ENCODE assay signal across 17 cellular contexts in the genomic region with DNA sequence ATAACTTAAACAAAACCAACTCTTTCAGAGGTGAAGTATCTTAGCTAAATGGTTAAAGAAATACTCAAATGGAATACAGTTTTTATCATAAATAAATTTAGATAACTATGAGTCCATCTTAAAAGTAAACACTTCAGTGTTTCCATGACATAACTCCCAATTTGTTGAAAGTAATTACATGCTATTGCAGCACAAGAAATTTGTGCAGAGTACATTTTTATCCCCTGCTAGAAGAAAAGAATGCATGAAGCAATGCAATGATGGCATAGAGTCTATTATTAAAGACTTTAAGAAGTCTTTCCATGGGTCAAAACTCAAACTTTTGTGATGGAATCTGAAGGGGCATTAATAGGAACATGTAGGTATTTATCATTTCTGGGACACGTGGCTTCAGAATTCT.
DNase-seq lines count a peak whose midpoint lies in the region; TF ChIP-seq lines count a peak whose summit lies in the region.
"Had no signal": no experiment of that assay in that cellular context is flagged by ENCODE, and none has a peak within 500 bp of the region (broad histone marks: within the 10 kb centered on the region; RNA-seq: fewer than 3 reads in every experiment).

No MANE protein-coding gene starts in this region.

- no peak overlapping the region for H2AFZ ChIP-seq in Karpas-422 (ENCODE audit: low read length)
- H2AFZ ChIP-seq in H9 (ENCODE audit: low read length), result no peak overlapping the region

- H3K36me3 ChIP-seq in Karpas-422 (ENCODE audit: insufficient read depth, low read length), result peaks cover 75% of the 10 kb centered on the region

- H3K23ac ChIP-seq in H9 (ENCODE audit: insufficient read length, low read depth, low read length), result no peak overlapping the region

- no peak overlapping the region for H2BK12ac ChIP-seq in H9 (ENCODE audit: insufficient read length, low read depth, low read length)

- H3K79me2 ChIP-seq in Karpas-422 (ENCODE audit: low read length) (no peaks in the 10 kb centered on the region), H9 (ENCODE audit: insufficient read depth, low read length) (no peaks in the 10 kb centered on the region)

- peaks cover 13 to 18% of the 10 kb centered on the region in 2 experiments for H3K4me1 Mint-ChIP-seq in H9
- H3K4me1 Mint-ChIP-seq: B cell; CD4-positive, CD25-positive, alpha-beta regulatory T cell; CD8-positive, alpha-beta memory T cell had no signal

- H3K56ac ChIP-seq in H9 (ENCODE audit: insufficient read length, low read depth, low read length), result no peak overlapping the region

- no peak overlapping the region for H2AK5ac ChIP-seq in H9 (ENCODE audit: insufficient read length, low read length)

- no peak overlapping the region for H3K4ac ChIP-seq in H9 (ENCODE audit: low read depth, low read length)

- H3K9ac ChIP-seq in Karpas-422 (ENCODE audit: low read length) (no peak overlapping the region), H9 (ENCODE audit: extremely low read depth, insufficient read length, low read length) (no peak overlapping the region)
- H3K9ac ChIP-seq: BLaER1 treated with 17β-estradiol and CSF1 and Interleukin-3, amounts not matched to agents 10 nM and 100 nM had no signal

- WGBS in H9 (ENCODE audit: extremely low coverage, insufficient read length, low lambda C conversion rate), result no CpG with 5 or more reads among the region's 1 CpG

- H3K4me3 ChIP-seq in choroid plexus epithelial cell (ENCODE audit: low read depth, low read length) (no peak overlapping the region), fibroblast of pulmonary artery (replicated peaks; ENCODE audit: low read depth, low read length) (no peak overlapping the region), Karpas-422 (ENCODE audit: low read length) (no peak overlapping the region)
- H3K4me3 ChIP-seq: BLaER1 treated with 17β-estradiol and CSF1 and Interleukin-3, amounts not matched to agents 10 nM and 100 nM; GM12878 had no signal

- H3K18ac ChIP-seq in H9 (ENCODE audit: insufficient read length, low read depth, low read length), result no peak overlapping the region

- no peak overlapping the region for H2BK5ac ChIP-seq in H9 (ENCODE audit: insufficient read length, low read length)

- H4K8ac ChIP-seq in H9 (replicated peaks; ENCODE audit: insufficient read length, low read depth, low read length), result no peak overlapping the region

- TF ChIP-seq CTCF in choroid plexus epithelial cell (conservative IDR thresholded peaks at IDR 0.05; ENCODE audit: low read depth, low read length) (no peak), fibroblast of pulmonary artery (IDR thresholded peaks at IDR 0.05; ENCODE audit: low read length, missing control alignments) (no peak), H9 (conservative IDR thresholded peaks at IDR 0.05) (no peak)

- H3K9me3 ChIP-seq in Karpas-422 (ENCODE audit: low read length) (no peaks in the 10 kb centered on the region), H9 (ENCODE audit: control insufficient read depth, low read depth, low read length) (no peaks in the 10 kb centered on the region)

- no peak overlapping the region for H2BK15ac ChIP-seq in H9 (ENCODE audit: low read depth, low read length)

- H3K27me3 ChIP-seq in Karpas-422 (ENCODE audit: low read length), result no peaks in the 10 kb centered on the region
- no peaks in the 10 kb centered on the region for H3K27me3 ChIP-seq in H9 (ENCODE audit: insufficient read depth, low read length)
- H3K27me3 ChIP-seq: BLaER1 treated with 17β-estradiol and CSF1 and Interleukin-3, amounts not matched to agents 10 nM and 100 nM had no signal

- no peaks in the 10 kb centered on the region for H3K23me2 ChIP-seq in H9 (ENCODE audit: insufficient read length, low read depth, low read length, poor library complexity, severe bottlenecking)

- H4K20me1 ChIP-seq in Karpas-422 (ENCODE audit: insufficient read depth, low read depth, low read length) (no peaks in the 10 kb centered on the region), H9 (ENCODE audit: control insufficient read depth, insufficient read depth, insufficient read length) (no peaks in the 10 kb centered on the region)

- DNase-seq in choroid plexus epithelial cell (ENCODE audit: low read depth) (peak; percentile 48), fibroblast of pulmonary artery (ENCODE audit: low read depth) (peak; percentile 24), iris pigment epithelial cell (ENCODE audit: low read depth) (peak; percentile 32), Karpas-422 (no peak), H9 (no peak)
- DNase-seq in activated CD4-positive, alpha-beta T cell treated with anti-CD3 and anti-CD28 coated beads for 1 hour, result no peak
- DNase-seq: CD4-positive, CD25-positive, alpha-beta regulatory T cell; CD8-positive, alpha-beta memory T cell; COR-L47; DMS 273 treated with DMSO at 0.1 percent for 48 hours; DMS53; DND-41; EL; HCEC 1CT had no signal

- no peak overlapping the region for H3T11ph ChIP-seq in H9 (ENCODE audit: low read length)

- H4K5ac ChIP-seq in H9 (ENCODE audit: insufficient read length, low read depth, low read length), result no peak overlapping the region

- H3K9me2 ChIP-seq in Karpas-422 (replicated peaks; ENCODE audit: insufficient read depth, low read length), result no peaks in the 10 kb centered on the region

- no peaks in the 10 kb centered on the region for H3K4me1 ChIP-seq in Karpas-422 (ENCODE audit: low read length)
- H3K4me1 ChIP-seq in H9 (ENCODE audit: insufficient read depth, low read length), result peaks cover 3% of the 10 kb centered on the region
- H3K4me1 ChIP-seq: BLaER1 treated with 17β-estradiol and CSF1 and Interleukin-3, amounts not matched to agents 10 nM and 100 nM had no signal

- no peaks in the 10 kb centered on the region for H3K27me3 Mint-ChIP-seq in H9 (ENCODE audit: low read depth)
- H3K27me3 Mint-ChIP-seq: B cell; CD4-positive, CD25-positive, alpha-beta regulatory T cell; CD8-positive, alpha-beta memory T cell had no signal

- H3K27ac ChIP-seq in Karpas-422 (ENCODE audit: low read length) (no peak overlapping the region), H9 (ENCODE audit: insufficient read length, low read depth, low read length) (no peak overlapping the region)
- H3K27ac ChIP-seq: BLaER1 treated with 17β-estradiol and CSF1 and Interleukin-3, amounts not matched to agents 10 nM and 100 nM had no signal

- H3K4me2 ChIP-seq in Karpas-422 (ENCODE audit: low read depth, low read length, poor library complexity, severe bottlenecking) (no peak overlapping the region), H9 (ENCODE audit: insufficient read depth, insufficient read length, low read length) (no peak overlapping the region)
- H3K4me2 ChIP-seq: BLaER1 treated with 17β-estradiol and CSF1 and Interleukin-3, amounts not matched to agents 10 nM and 100 nM had no signal

- no peak overlapping the region; a peak in 1 of 7 replicates for H3K27ac Mint-ChIP-seq in H9
- H3K27ac Mint-ChIP-seq: B cell; CD4-positive, CD25-positive, alpha-beta regulatory T cell had no signal

- no peaks in the 10 kb centered on the region for H3K9me3 Mint-ChIP-seq in H9
- H3K9me3 Mint-ChIP-seq: CD8-positive, alpha-beta memory T cell had no signal

- H3K36me3 Mint-ChIP-seq in H9 (ENCODE audit: insufficient read depth in 1 of 3, low read depth in 3 of 3), result peaks cover 39 to 82% (median 62%) of the 10 kb centered on the region in 3 experiments
- H3K36me3 Mint-ChIP-seq: CD4-positive, CD25-positive, alpha-beta regulatory T cell had no signal

- no peak overlapping the region for H3K14ac ChIP-seq in H9 (ENCODE audit: insufficient read depth, low read length)

- no peak overlapping the region for H3K4me3 Mint-ChIP-seq in H9
- H3K4me3 Mint-ChIP-seq: B cell; CD4-positive, CD25-positive, alpha-beta regulatory T cell; CD8-positive, alpha-beta memory T cell had no signal

- H2BK120ac ChIP-seq in H9 (ENCODE audit: low read depth, low read length, poor library complexity, severe bottlenecking), result no peak overlapping the region

- H2BK20ac ChIP-seq in H9 (ENCODE audit: low read depth, low read length, poor library complexity, severe bottlenecking), result no peak overlapping the region

- no peak overlapping the region for H4K91ac ChIP-seq in H9 (ENCODE audit: insufficient read length, low read depth, low read length)

- peaks cover 3% of the 10 kb centered on the region for H3K79me1 ChIP-seq in H9 (ENCODE audit: insufficient read depth, low read depth, low read length, poor library complexity, severe bottlenecking)

Comparison
In these comparisons a context has a peak if more than half of its experiments do, and no peak if none do; other contexts are left out.
1. DNase-seq: peak in choroid plexus epithelial cell (single experiment), fibroblast of pulmonary artery (single experiment) and iris pigment epithelial cell (single experiment); none in Karpas-422 (single experiment), activated CD4-positive, alpha-beta T cell treated with anti-CD3 and anti-CD28 coated beads for 1 hour (single experiment) and H9 (single experiment).